In the genomic region with DNA sequence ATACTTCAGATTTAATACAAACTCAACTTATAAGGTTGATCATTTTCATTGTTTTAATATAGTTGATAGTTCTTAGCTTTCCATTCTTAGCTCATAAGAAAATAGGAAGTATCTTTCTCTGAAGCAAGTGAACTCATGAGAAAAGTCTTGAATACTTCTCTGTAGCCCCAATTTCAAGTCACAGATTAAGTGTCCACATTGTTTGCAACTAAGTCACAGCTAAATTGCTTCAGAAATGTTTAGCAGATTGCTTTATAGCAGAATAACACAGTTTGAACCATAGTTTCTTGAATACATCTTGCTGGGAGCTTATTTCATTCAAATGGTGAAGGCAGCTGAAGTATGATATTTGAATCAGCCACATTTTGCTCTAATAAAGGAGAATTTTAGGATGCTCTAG, we compare ENCODE assay signal across 17 cellular contexts.
"Had no signal": no experiment of that assay in that cellular context is flagged by ENCODE, and none has a peak within 500 bp of the region (broad histone marks: within the 10 kb centered on the region; RNA-seq: fewer than 3 reads in every experiment).

No MANE protein-coding gene starts in this region.

- H3K27me3 Mint-ChIP-seq: type B pancreatic cell had no signal

- H3K9me3 ChIP-seq: neutrophil, ovary, right atrium auricular region, sigmoid colon, suprapubic skin, thyroid gland had no signal

- H3K27me3 ChIP-seq: hepatocyte, neutrophil, ovary, right atrium auricular region, sigmoid colon, suprapubic skin, thyroid gland had no signal

- FAIRE-seq: urothelium cell line had no signal

- H3K4me3 ChIP-seq: hepatocyte, ovary, right atrium auricular region, sigmoid colon, smooth muscle cell, suprapubic skin, thyroid gland had no signal

- H3K27ac Mint-ChIP-seq: naive thymus-derived CD8-positive, alpha-beta T cell; type B pancreatic cell had no signal

- H3K4me3 Mint-ChIP-seq: naive thymus-derived CD8-positive, alpha-beta T cell; type B pancreatic cell had no signal

- H3K36me3 ChIP-seq: neutrophil, ovary, right atrium auricular region, sigmoid colon, suprapubic skin, thyroid gland had no signal

- H3K79me2 ChIP-seq: hepatocyte had no signal

- H3K27ac ChIP-seq: hepatocyte, neutrophil, ovary, right atrium auricular region, sigmoid colon, suprapubic skin, thyroid gland had no signal

- H3K4me1 ChIP-seq: right atrium auricular region, sigmoid colon, suprapubic skin, thyroid gland had no signal

- H3K4me2 ChIP-seq: hepatocyte, smooth muscle cell had no signal

- H3K9me3 Mint-ChIP-seq: naive thymus-derived CD8-positive, alpha-beta T cell; type B pancreatic cell had no signal

- H3K36me3 Mint-ChIP-seq: naive thymus-derived CD8-positive, alpha-beta T cell; type B pancreatic cell had no signal

- DNase-seq: dermis blood vessel endothelial cell; foreskin melanocyte; head of caudate nucleus; kidney glomerular epithelial cell; naive thymus-derived CD8-positive, alpha-beta T cell; ovary; sigmoid colon; stimulated activated CD4-positive, alpha-beta T cell treated with anti-CD3 and anti-CD28 coated beads, Interleukin-2, amount 100 ng/mL, for 48 hours; stimulated activated naive CD8-positive, alpha-beta T cell treated with anti-CD3 and anti-CD28 coated beads, Interleukin-15, Interleukin-2, amounts not matched to agents 100 U/mL and 50 U/mL, for 24 hours; thyroid gland had no signal

- H2AFZ ChIP-seq: hepatocyte had no signal
